ENCODE assay signal across 14 cellular contexts in genomic region chr4:74056858-74057562, GRCh38. TPM values are rescaled to one million over a fixed set of nuclear protein-coding genes. Genes with fewer than 3 reads are reported as not detected.
DNase-seq lines count a peak whose midpoint lies in the region; FAIRE-seq and TF ChIP-seq lines count a peak whose summit lies in the region.
"Had no signal": no experiment of that assay in that cellular context is flagged by ENCODE, and none has a peak within 500 bp of the region (broad histone marks: within the 10 kb centered on the region; RNA-seq: fewer than 3 reads in every experiment).

No MANE protein-coding gene starts in this region.

- H3K27me3 ChIP-seq in bronchial epithelial cell (ENCODE audit: control insufficient read depth, insufficient read depth, low read length): no peaks in the 10 kb centered on the region
- H3K27me3 ChIP-seq in osteoblast (ENCODE audit: insufficient read depth, low read length): no peaks in the 10 kb centered on the region
- H3K27me3 ChIP-seq: heart left ventricle had no signal

- H4K20me1 ChIP-seq in osteoblast (ENCODE audit: insufficient read depth, low read length): no peaks in the 10 kb centered on the region

- no peaks in the 10 kb centered on the region for H3K36me3 Mint-ChIP-seq in activated T-helper 2 cell treated with anti-CD3 and anti-CD28 coated beads, Interferon-gamma antibody, Interleukin-2, Interleukin-4, amounts not matched to agents 10 μg/mL and 5 μg/mL and 100 μg/mL, durations not matched to agents 14 hours and 24 hours and 36 hours (ENCODE audit: low read depth)

- DNase-seq in EL: peak; percentile 77
- peak; percentile 71 for DNase-seq in NB4 (ENCODE audit: low read depth)
- peak; percentile 86 for DNase-seq in bronchial epithelial cell (ENCODE audit: low read depth)
- DNase-seq in osteoblast (ENCODE audit: insufficient read length, low spot score, missing footprints): no peak
- DNase-seq in NCI-H1092 treated with DMSO at 0.1 percent for 48 hours (lab: John Stamatoyannopoulos, UW): no peak
- DNase-seq in activated T-helper 2 cell treated with anti-CD3 and anti-CD28 coated beads, Interferon-gamma antibody, Interleukin-2, Interleukin-4, amounts not matched to agents 10 μg/mL and 5 μg/mL and 100 μg/mL, durations not matched to agents 14 hours and 24 hours and 36 hours (ENCODE audit: low spot score): no peak
- no peak for DNase-seq in frontal cortex (ENCODE audit: low spot score in 2 of 2)
- DNase-seq in NCI-H2196 (lab: John Stamatoyannopoulos, UW; ENCODE audit: unreplicated experiment): no peak
- DNase-seq: activated CD4-positive, alpha-beta memory T cell treated with anti-CD3 and anti-CD28 coated beads, Interleukin-2, amount 10 ng/mL, durations not matched to agents 7 days and 5 days; aorta; heart left ventricle; MM.1S; stimulated activated CD4-positive, alpha-beta T cell treated with anti-CD3 and anti-CD28 coated beads, Interleukin-2, amount 100 ng/mL, for 24 hours had no signal

- no peak overlapping the region for H3K27ac Mint-ChIP-seq in activated T-helper 2 cell treated with anti-CD3 and anti-CD28 coated beads, Interferon-gamma antibody, Interleukin-2, Interleukin-4, amounts not matched to agents 10 μg/mL and 5 μg/mL and 100 μg/mL, durations not matched to agents 14 hours and 24 hours and 36 hours
- H3K27ac Mint-ChIP-seq: activated CD4-positive, alpha-beta memory T cell treated with anti-CD3 and anti-CD28 coated beads, Interleukin-2, amount 10 ng/mL, durations not matched to agents 7 days and 5 days had no signal

- H3K4me1 Mint-ChIP-seq in activated T-helper 2 cell treated with anti-CD3 and anti-CD28 coated beads, Interferon-gamma antibody, Interleukin-2, Interleukin-4, amounts not matched to agents 10 μg/mL and 5 μg/mL and 100 μg/mL, durations not matched to agents 14 hours and 24 hours and 36 hours (ENCODE audit: low read depth): no peaks in the 10 kb centered on the region
- H3K4me1 Mint-ChIP-seq: activated CD4-positive, alpha-beta memory T cell treated with anti-CD3 and anti-CD28 coated beads, Interleukin-2, amount 10 ng/mL, durations not matched to agents 7 days and 5 days had no signal

- peaks cover 4% of the 10 kb centered on the region for H3K27me3 Mint-ChIP-seq in activated T-helper 2 cell treated with anti-CD3 and anti-CD28 coated beads, Interferon-gamma antibody, Interleukin-2, Interleukin-4, amounts not matched to agents 10 μg/mL and 5 μg/mL and 100 μg/mL, durations not matched to agents 14 hours and 24 hours and 36 hours (ENCODE audit: low read depth)
- H3K27me3 Mint-ChIP-seq: activated CD4-positive, alpha-beta memory T cell treated with anti-CD3 and anti-CD28 coated beads, Interleukin-2, amount 10 ng/mL, durations not matched to agents 7 days and 5 days had no signal

- TF ChIP-seq POLR2A in NB4 (IDR thresholded peaks at IDR 0.05; ENCODE audit: extremely low read depth, insufficient read length): no peak

- H3K4me1 ChIP-seq in osteoblast (ENCODE audit: insufficient read depth, low read length): peaks cover 10% of the 10 kb centered on the region

- TF ChIP-seq CTCF in NB4 (IDR thresholded peaks at IDR 0.05; ENCODE audit: low read depth, low read length) (no peak), bronchial epithelial cell (IDR thresholded peaks at IDR 0.05; ENCODE audit: insufficient read depth, low read length, severe bottlenecking) (no peak), osteoblast (IDR thresholded peaks at IDR 0.05; ENCODE audit: extremely low read depth, low read depth, low read length) (no peak)

- H2AFZ ChIP-seq in osteoblast (ENCODE audit: low read length): no peak overlapping the region

- intact Hi-C loops in activated T-helper 2 cell treated with anti-CD3 and anti-CD28 coated beads, Interferon-gamma antibody, Interleukin-2, Interleukin-4, amounts not matched to agents 10 μg/mL and 5 μg/mL and 100 μg/mL, durations not matched to agents 14 hours and 24 hours and 36 hours (cut with micrococcal nuclease): no loop called here

- H3K9me3 ChIP-seq in osteoblast (ENCODE audit: low read depth, low read length): no peaks in the 10 kb centered on the region

- H3K4me3 Mint-ChIP-seq in activated T-helper 2 cell treated with anti-CD3 and anti-CD28 coated beads, Interferon-gamma antibody, Interleukin-2, Interleukin-4, amounts not matched to agents 10 μg/mL and 5 μg/mL and 100 μg/mL, durations not matched to agents 14 hours and 24 hours and 36 hours (ENCODE audit: low read depth): no peak overlapping the region
- H3K4me3 Mint-ChIP-seq: activated CD4-positive, alpha-beta memory T cell treated with anti-CD3 and anti-CD28 coated beads, Interleukin-2, amount 10 ng/mL, durations not matched to agents 7 days and 5 days had no signal

- no peak for FAIRE-seq in bronchial epithelial cell (lab: Jason Lieb, UNC)
- FAIRE-seq in frontal cortex (lab: Jason Lieb, UNC): no peak

- no peaks in the 10 kb centered on the region for H3K79me2 ChIP-seq in osteoblast (ENCODE audit: insufficient read depth, low read length)

- H3K27ac ChIP-seq in osteoblast (ENCODE audit: low read depth, low read length): peak overlapping the region; percentile 86

- H3K36me3 ChIP-seq in bronchial epithelial cell (ENCODE audit: control insufficient read depth, insufficient read depth, low read length): no peaks in the 10 kb centered on the region
- H3K36me3 ChIP-seq in osteoblast (ENCODE audit: insufficient read depth, low read length): no peaks in the 10 kb centered on the region
- H3K36me3 ChIP-seq: heart left ventricle had no signal

- H3K4me3 ChIP-seq in NB4 (ENCODE audit: low read depth, low read length): peak overlapping the region; percentile 12
- H3K4me3 ChIP-seq in bronchial epithelial cell (ENCODE audit: low read depth, low read length): no peak overlapping the region
- no peak overlapping the region for H3K4me3 ChIP-seq in osteoblast (ENCODE audit: insufficient read depth, low read length)
- H3K4me3 ChIP-seq: heart left ventricle had no signal

- peak overlapping the region; percentile 5 for H3K4me2 ChIP-seq in osteoblast (ENCODE audit: insufficient read depth, low read length)

- no peaks in the 10 kb centered on the region for H3K9me3 Mint-ChIP-seq in activated T-helper 2 cell treated with anti-CD3 and anti-CD28 coated beads, Interferon-gamma antibody, Interleukin-2, Interleukin-4, amounts not matched to agents 10 μg/mL and 5 μg/mL and 100 μg/mL, durations not matched to agents 14 hours and 24 hours and 36 hours
- H3K9me3 Mint-ChIP-seq: activated CD4-positive, alpha-beta memory T cell treated with anti-CD3 and anti-CD28 coated beads, Interleukin-2, amount 10 ng/mL, durations not matched to agents 7 days and 5 days had no signal

RNA-seq across cellular contexts. Expression of gene CXCL3, which starts 18.5 kb away (rescaled TPM):
- total RNA-seq in bronchial epithelial cell (0.26 and 1.2 TPM in 2 replicates), osteoblast (0.36 TPM in 1 of 2 replicates, not detected in the other), frontal cortex (0.41 TPM)
- total RNA-seq in activated T-helper 2 cell treated with anti-CD3 and anti-CD28 coated beads, Interferon-gamma antibody, Interleukin-2, Interleukin-4, amounts not matched to agents 10 μg/mL and 5 μg/mL and 100 μg/mL, durations not matched to agents 14 hours and 24 hours and 36 hours: 0.14 TPM in 1 of 2 replicates, not detected in the other
- total RNA-seq: activated CD4-positive, alpha-beta memory T cell treated with anti-CD3 and anti-CD28 coated beads, Interleukin-2, amount 10 ng/mL, durations not matched to agents 7 days and 5 days; temporal lobe had no signal

RNA-seq across cellular contexts. Expression of gene CXCL2, which starts 42.0 kb away (rescaled TPM):
- 5.5 and 7.9 TPM in 2 replicates for total RNA-seq in bronchial epithelial cell
- total RNA-seq in osteoblast: 0.59 and 1.1 TPM in 2 replicates
- not detected in 2 replicates for total RNA-seq in activated T-helper 2 cell treated with anti-CD3 and anti-CD28 coated beads, Interferon-gamma antibody, Interleukin-2, Interleukin-4, amounts not matched to agents 10 μg/mL and 5 μg/mL and 100 μg/mL, durations not matched to agents 14 hours and 24 hours and 36 hours
- total RNA-seq in frontal cortex: 1.6 TPM
- total RNA-seq: activated CD4-positive, alpha-beta memory T cell treated with anti-CD3 and anti-CD28 coated beads, Interleukin-2, amount 10 ng/mL, durations not matched to agents 7 days and 5 days had no signal

RNA-seq across cellular contexts. Expression of gene CXCL5, which starts 58.5 kb away (rescaled TPM):
- total RNA-seq in bronchial epithelial cell: 0.51 and 0.53 TPM in 2 replicates
- total RNA-seq in osteoblast: under 0.01 TPM in 1 of 2 replicates, not detected in the other
- total RNA-seq in activated T-helper 2 cell treated with anti-CD3 and anti-CD28 coated beads, Interferon-gamma antibody, Interleukin-2, Interleukin-4, amounts not matched to agents 10 μg/mL and 5 μg/mL and 100 μg/mL, durations not matched to agents 14 hours and 24 hours and 36 hours: not detected in 2 replicates
- not detected for total RNA-seq in frontal cortex
- total RNA-seq: activated CD4-positive, alpha-beta memory T cell treated with anti-CD3 and anti-CD28 coated beads, Interleukin-2, amount 10 ng/mL, durations not matched to agents 7 days and 5 days had no signal

Comparison
In these comparisons a context has a peak if more than half of its experiments do, and no peak if none do; other contexts are left out.
1. DNase-seq: peak in EL (single experiment), NB4 (single experiment) and bronchial epithelial cell (single experiment); none in osteoblast (single experiment), NCI-H1092 treated with DMSO at 0.1 percent for 48 hours (single experiment), activated T-helper 2 cell treated with anti-CD3 and anti-CD28 coated beads, Interferon-gamma antibody, Interleukin-2, Interleukin-4, amounts not matched to agents 10 μg/mL and 5 μg/mL and 100 μg/mL, durations not matched to agents 14 hours and 24 hours and 36 hours (single experiment), frontal cortex (0 of 2) and NCI-H2196 (single experiment).